In the genomic region with DNA sequence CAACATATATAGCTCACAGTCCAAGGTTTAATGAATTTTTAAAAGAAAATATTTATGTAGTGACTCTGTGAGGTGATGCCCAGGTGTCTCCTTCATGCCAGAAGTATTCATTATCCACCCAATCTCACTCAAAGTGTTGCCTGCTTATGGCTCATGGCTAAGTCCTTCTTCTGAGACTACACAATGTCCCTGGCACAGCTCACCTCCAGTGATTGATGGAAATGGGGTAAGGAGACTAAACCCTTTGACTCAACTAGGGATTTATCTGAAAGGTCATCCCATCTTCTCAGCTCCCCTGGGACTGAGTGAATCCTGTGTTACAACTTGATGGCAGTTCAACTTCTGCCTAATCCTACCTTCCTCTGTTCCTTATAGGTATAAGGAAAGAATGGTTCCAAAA, we compare ENCODE assay signal across 36 cellular contexts.
A peak's percentile ranks its signal among the peaks of the same experiment; 100 is the strongest.
DNase-seq lines count a peak whose midpoint lies in the region; ATAC-seq, FAIRE-seq and TF ChIP-seq lines count a peak whose summit lies in the region.
"Had no signal": no experiment of that assay in that cellular context is flagged by ENCODE, and none has a peak within 500 bp of the region (broad histone marks: within the 10 kb centered on the region; RNA-seq: fewer than 3 reads in every experiment).

No MANE protein-coding gene starts in this region.

- H2AFZ ChIP-seq in H9 (ENCODE audit: low read length): no peak overlapping the region

- H3K4ac ChIP-seq in H9 (ENCODE audit: low read depth, low read length): no peak overlapping the region

- H3K4me1 Mint-ChIP-seq in H9: no peaks in the 10 kb centered on the region
- H3K4me1 Mint-ChIP-seq: B cell; CD4-positive, alpha-beta memory T cell; CD4-positive, CD25-positive, alpha-beta regulatory T cell; CD8-positive, alpha-beta memory T cell had no signal

- peak overlapping the region; percentile 64 for H3K23ac ChIP-seq in H9 (ENCODE audit: insufficient read length, low read depth, low read length)

- CTCF ChIA-PET in RWPE1 (lab: Yijun Ruan, JAX): no interaction called here

- H4K8ac ChIP-seq in H9 (replicated peaks; ENCODE audit: insufficient read length, low read depth, low read length): no peak overlapping the region

- no peak overlapping the region for H3K9ac ChIP-seq in H9 (ENCODE audit: extremely low read depth, insufficient read length, low read length)
- H3K9ac ChIP-seq: BLaER1; BLaER1 treated with 17β-estradiol and CSF1 and Interleukin-3, amounts not matched to agents 10 nM and 100 nM had no signal

- no peak overlapping the region for H2BK120ac ChIP-seq in H9 (ENCODE audit: low read depth, low read length, poor library complexity, severe bottlenecking)

- H2BK12ac ChIP-seq in H9 (ENCODE audit: insufficient read length, low read depth, low read length): no peak overlapping the region

- no peak overlapping the region for H2BK20ac ChIP-seq in H9 (ENCODE audit: low read depth, low read length, poor library complexity, severe bottlenecking)

- no peak overlapping the region for H3K27ac Mint-ChIP-seq in H9
- H3K27ac Mint-ChIP-seq: B cell; CD4-positive, alpha-beta memory T cell; CD4-positive, alpha-beta T cell; CD4-positive, CD25-positive, alpha-beta regulatory T cell; CD8-positive, alpha-beta memory T cell; CD8-positive, alpha-beta T cell had no signal

- no peak overlapping the region for H3K4me3 Mint-ChIP-seq in H9
- H3K4me3 Mint-ChIP-seq: B cell; CD14-positive monocyte; CD4-positive, alpha-beta memory T cell; CD4-positive, alpha-beta T cell; CD4-positive, CD25-positive, alpha-beta regulatory T cell; CD8-positive, alpha-beta memory T cell; CD8-positive, alpha-beta T cell had no signal

- H4K91ac ChIP-seq in H9 (ENCODE audit: insufficient read length, low read depth, low read length): no peak overlapping the region

- no peak overlapping the region for H3K4me2 ChIP-seq in H9 (ENCODE audit: insufficient read depth, insufficient read length, low read length)
- H3K4me2 ChIP-seq: A549; BLaER1; BLaER1 treated with 17β-estradiol and CSF1 and Interleukin-3, amounts not matched to agents 10 nM and 100 nM had no signal

- no peak overlapping the region for H3K27ac ChIP-seq in H9 (ENCODE audit: insufficient read length, low read depth, low read length)
- no peak overlapping the region for H3K27ac ChIP-seq in RWPE1
- H3K27ac ChIP-seq: 22Rv1; A549; BLaER1; BLaER1 treated with 17β-estradiol and CSF1 and Interleukin-3, amounts not matched to agents 10 nM and 100 nM; C4-2B had no signal

- peak; percentile 31 for FAIRE-seq in GM19239 (lab: Jason Lieb, UNC)
- FAIRE-seq: A549, D721Med had no signal

- H3K56ac ChIP-seq in H9 (ENCODE audit: insufficient read length, low read depth, low read length): no peak overlapping the region

- H2BK5ac ChIP-seq in H9 (ENCODE audit: insufficient read length, low read length): no peak overlapping the region

- H3K36me3 Mint-ChIP-seq in H9 (ENCODE audit: insufficient read depth in 1 of 3, low read depth in 3 of 3): no peaks in the 10 kb centered on the region; a peak in 1 of 7 replicates
- H3K36me3 Mint-ChIP-seq: CD14-positive monocyte; CD4-positive, alpha-beta memory T cell; CD4-positive, CD25-positive, alpha-beta regulatory T cell; CD8-positive, alpha-beta memory T cell; CD8-positive, alpha-beta T cell had no signal

- H2AK5ac ChIP-seq in H9 (ENCODE audit: insufficient read length, low read length): no peak overlapping the region

- H3K79me2 ChIP-seq in H9 (ENCODE audit: insufficient read depth, low read length): no peaks in the 10 kb centered on the region; the same call in 1 of the 2 replicates

- POLR2A ChIA-PET in RWPE1 (lab: Yijun Ruan, JAX; ENCODE audit: low non-redundant PET): no interaction called here

- no peaks in the 10 kb centered on the region for H3K9me3 ChIP-seq in H9 (ENCODE audit: control insufficient read depth, low read depth, low read length)
- H3K9me3 ChIP-seq: A549; BE2C; BLaER1; BLaER1 treated with 17β-estradiol and CSF1 and Interleukin-3, amounts not matched to agents 10 nM and 100 nM; Caco-2 had no signal

- H3K14ac ChIP-seq in H9 (ENCODE audit: insufficient read depth, low read length): no peak overlapping the region

- no peaks in the 10 kb centered on the region for H4K20me1 ChIP-seq in H9 (ENCODE audit: control insufficient read depth, insufficient read depth, insufficient read length)
- H4K20me1 ChIP-seq: BLaER1; BLaER1 treated with 17β-estradiol and CSF1 and Interleukin-3, amounts not matched to agents 10 nM and 100 nM had no signal

- no peak overlapping the region for H2BK15ac ChIP-seq in H9 (ENCODE audit: low read depth, low read length)

- no peaks in the 10 kb centered on the region for H3K79me1 ChIP-seq in H9 (ENCODE audit: insufficient read depth, low read depth, low read length, poor library complexity, severe bottlenecking)

- DNase-seq in GM19239 (ENCODE audit: insufficient read length, low spot score) (no peak), H9 (no peak), NCI-H82 (lab: John Stamatoyannopoulos, UW) (peak; percentile 96), NCI-H82 treated with DMSO at 0.1 percent for 48 hours (lab: John Stamatoyannopoulos, UW; ENCODE audit: unreplicated experiment) (peak; percentile 85), RWPE1 (ENCODE audit: low spot score) (no peak), midbrain (lab: John Stamatoyannopoulos, UW) (no peak)
- DNase-seq: 8988T; ACHN; AML-193; BE2C; C1 segment of cervical spinal cord; Caco-2; Calu3; CD4-positive, alpha-beta memory T cell; CD4-positive, alpha-beta T cell; CD4-positive, CD25-positive, alpha-beta regulatory T cell; CD8-positive, alpha-beta memory T cell; CD8-positive, alpha-beta T cell; COR-L47; DMS 273 treated with DMSO at 0.1 percent for 48 hours; DMS153; DMS53; DMS79; DMS79 treated with DMSO at 0.1 percent for 48 hours; DND-41; EL had no signal

- no peak overlapping the region for H4K5ac ChIP-seq in H9 (ENCODE audit: insufficient read length, low read depth, low read length)

- H3K4me1 ChIP-seq in H9 (ENCODE audit: insufficient read depth, low read length): no peaks in the 10 kb centered on the region
- H3K4me1 ChIP-seq: BLaER1; BLaER1 treated with 17β-estradiol and CSF1 and Interleukin-3, amounts not matched to agents 10 nM and 100 nM; Caco-2 had no signal

- no peaks in the 10 kb centered on the region for H3K9me3 Mint-ChIP-seq in H9
- H3K9me3 Mint-ChIP-seq: CD4-positive, alpha-beta T cell had no signal

- no peak overlapping the region for H3T11ph ChIP-seq in H9 (ENCODE audit: low read length)

- H3K27me3 Mint-ChIP-seq in H9 (ENCODE audit: low read depth): no peaks in the 10 kb centered on the region
- H3K27me3 Mint-ChIP-seq: B cell; CD4-positive, alpha-beta T cell; CD4-positive, CD25-positive, alpha-beta regulatory T cell had no signal

- TF ChIP-seq CTCF in H9 (conservative IDR thresholded peaks at IDR 0.05): no peak
- TF ChIP-seq CTCF in RWPE1 (conservative IDR thresholded peaks at IDR 0.05; ENCODE audit: low read depth): no peak

- H3K23me2 ChIP-seq in H9 (ENCODE audit: insufficient read length, low read depth, low read length, poor library complexity, severe bottlenecking): no peaks in the 10 kb centered on the region

- no peaks in the 10 kb centered on the region for H3K27me3 ChIP-seq in H9 (ENCODE audit: insufficient read depth, low read length)
- H3K27me3 ChIP-seq: BE2C; BLaER1; BLaER1 treated with 17β-estradiol and CSF1 and Interleukin-3, amounts not matched to agents 10 nM and 100 nM had no signal

- ATAC-seq in SK-N-SH treated with all-trans-retinoic acid at 6 μM for 48 hours: no peak
- no peak for ATAC-seq in HG03139 (IDR thresholded peaks at IDR 0.05; ENCODE audit: unreplicated experiment)
- ATAC-seq: A549; CD8-positive, alpha-beta T cell had no signal

- H3K18ac ChIP-seq in H9 (ENCODE audit: insufficient read length, low read depth, low read length): no peak overlapping the region

TF ChIP-seq in SK-N-SH treated with all-trans-retinoic acid at 6 μM for 48 hours, 23 proteins besides CTCF, POLR2A, EP300 and RAD21:
- no peak for TF ChIP-seq ZFP3 (CRISPR knock-in tag; IDR thresholded peaks at IDR 0.05)
- no peak for TF ChIP-seq ZNF8 (CRISPR knock-in tag; IDR thresholded peaks at IDR 0.05)
- TF ChIP-seq POU6F1 (CRISPR knock-in tag; IDR thresholded peaks at IDR 0.05; ENCODE audit: borderline replicate concordance, low read depth): no peak
- TF ChIP-seq, protein P1, sequence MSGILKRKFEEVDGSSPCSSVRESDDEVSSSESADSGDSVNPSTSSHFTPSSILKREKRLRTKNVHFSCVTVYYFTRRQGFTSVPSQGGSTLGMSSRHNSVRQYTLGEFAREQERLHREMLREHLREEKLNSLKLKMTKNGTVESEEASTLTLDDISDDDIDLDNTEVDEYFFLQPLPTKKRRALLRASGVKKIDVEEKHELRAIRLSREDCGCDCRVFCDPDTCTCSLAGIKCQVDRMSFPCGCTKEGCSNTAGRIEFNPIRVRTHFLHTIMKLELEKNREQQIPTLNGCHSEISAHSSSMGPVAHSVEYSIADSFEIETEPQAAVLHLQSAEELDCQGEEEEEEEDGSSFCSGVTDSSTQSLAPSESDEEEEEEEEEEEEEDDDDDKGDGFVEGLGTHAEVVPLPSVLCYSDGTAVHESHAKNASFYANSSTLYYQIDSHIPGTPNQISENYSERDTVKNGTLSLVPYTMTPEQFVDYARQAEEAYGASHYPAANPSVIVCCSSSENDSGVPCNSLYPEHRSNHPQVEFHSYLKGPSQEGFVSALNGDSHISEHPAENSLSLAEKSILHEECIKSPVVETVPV (CRISPR knock-in tag; IDR thresholded peaks at IDR 0.05): no peak
- no peak for TF ChIP-seq ARNTL (CRISPR knock-in tag; IDR thresholded peaks at IDR 0.05; ENCODE audit: borderline replicate concordance, low read depth)

Comparison
In these comparisons a context has a peak if more than half of its experiments do, and no peak if none do; other contexts are left out.
1. DNase-seq: peak in NCI-H82 (single experiment) and NCI-H82 treated with DMSO at 0.1 percent for 48 hours (single experiment); none in GM19239 (single experiment), H9 (single experiment), RWPE1 (single experiment) and midbrain (single experiment).